11 cellular contexts compared by ENCODE assay signal in genomic region chr18:8423051-8423558, GRCh38.
A peak's percentile ranks its signal among the peaks of the same experiment; 100 is the strongest.
DNase-seq lines count a peak whose midpoint lies in the region; ATAC-seq and TF ChIP-seq lines count a peak whose summit lies in the region.
"Had no signal": no experiment of that assay in that cellular context is flagged by ENCODE, and none has a peak within 500 bp of the region (broad histone marks: within the 10 kb centered on the region; RNA-seq: fewer than 3 reads in every experiment).

No MANE protein-coding gene starts in this region.

- H4K5ac ChIP-seq in IMR-90 (ENCODE audit: low read depth, low read length): peak overlapping the region; percentile 70
- no peak overlapping the region for H4K5ac ChIP-seq in mesendoderm (ENCODE audit: low read length)

- dilution Hi-C loops in IMR-90 (cut with HindIII; ENCODE audit: low sequenced_read_pairs, unreplicated experiment): no loop called here

- no peaks in the 10 kb centered on the region for H3K27me3 ChIP-seq in IMR-90 (ENCODE audit: control insufficient read depth, insufficient read depth, low read length)
- no peaks in the 10 kb centered on the region for H3K27me3 ChIP-seq in mesendoderm (ENCODE audit: insufficient read depth, low read length, poor library complexity)

- WGBS in IMR-90 (ENCODE audit: extremely low coverage in 2 of 2, insufficient read length in 1 of 2), 2 experiments: 33% methylated on average over 2 of the region's 11 CpGs; no CpG with 5 or more reads in 1 of the 2 experiments
- no CpG with 5 or more reads among the region's 11 CpGs for WGBS in mesendoderm (ENCODE audit: extremely low coverage, insufficient coverage, low lambda C conversion rate)

- H3K4ac ChIP-seq in IMR-90 (ENCODE audit: low read depth, low read length): peak overlapping the region; percentile 52
- no peak overlapping the region for H3K4ac ChIP-seq in mesendoderm (ENCODE audit: low read depth, low read length)

- no TSS peak for BruUV-seq in IMR-90 (replicated peaks; lab: Mats Ljungman, UMichigan)

- H3K23ac ChIP-seq in IMR-90 (ENCODE audit: low read depth, low read length) (peak overlapping the region; percentile 82; the same call in 1 of the 2 replicates), mesendoderm (ENCODE audit: low read length) (no peak overlapping the region)

- no peaks in the 10 kb centered on the region for H3K9me3 ChIP-seq in IMR-90 (ENCODE audit: control insufficient read depth, insufficient read depth, low read length)

- H3K36me3 ChIP-seq in IMR-90 (ENCODE audit: control insufficient read depth, insufficient read depth, low read length) (no peaks in the 10 kb centered on the region), mesendoderm (ENCODE audit: control insufficient read depth, insufficient read depth, low read length) (no peaks in the 10 kb centered on the region)

- peak overlapping the region; percentile 79 for H2BK120ac ChIP-seq in IMR-90 (ENCODE audit: low read depth, low read length)
- no peak overlapping the region for H2BK120ac ChIP-seq in mesendoderm (ENCODE audit: low read depth, low read length)

- H2BK15ac ChIP-seq in IMR-90 (ENCODE audit: low read depth, low read length) (no peak overlapping the region; the same call in 2 of the 3 replicates), mesendoderm (replicated peaks; ENCODE audit: low read depth) (no peak overlapping the region)

- H4K8ac ChIP-seq in IMR-90 (ENCODE audit: low read depth in 2 of 2, low read length in 2 of 2) (peak overlapping the region in 1 of 2 experiments; percentile 82; a peak in 2 of 4 replicates), mesendoderm (ENCODE audit: low read depth, low read length) (no peak overlapping the region)

- H4K91ac ChIP-seq in IMR-90 (ENCODE audit: insufficient read depth, low read depth, low read length): no peak overlapping the region

- H3K79me1 ChIP-seq in IMR-90 (ENCODE audit: low read depth in 1 of 2, low read length in 2 of 2) (no peaks in the 10 kb centered on the region), mesendoderm (ENCODE audit: low read length) (no peaks in the 10 kb centered on the region)

- in situ Hi-C loops in IMR-90 (cut with MboI; ENCODE audit: low sequenced_read_pairs): no loop called here

- H3K14ac ChIP-seq in IMR-90 (replicated peaks; ENCODE audit: low read depth, low read length): peak overlapping the region; percentile 78; the same call in 1 of the 2 replicates

- no peak overlapping the region; the same call in 1 of the 2 replicates for H3K18ac ChIP-seq in IMR-90 (ENCODE audit: low read depth, low read length)
- no peak overlapping the region for H3K18ac ChIP-seq in mesendoderm (ENCODE audit: low read length)

- CTCF ChIA-PET in IMR-90 (lab: Yijun Ruan, JAX): no interaction called here

- intact Hi-C loops in IMR-90 (cut with micrococcal nuclease): no loop called here

- H3K79me2 ChIP-seq in mesendoderm (ENCODE audit: control insufficient read depth, insufficient read depth, low read length): no peaks in the 10 kb centered on the region

- POLR2A ChIA-PET in IMR-90 (lab: Charles Lee; ENCODE audit: unreplicated experiment): no interaction called here

- H3K27ac ChIP-seq in IMR-90 (ENCODE audit: insufficient read depth, low read length) (peak overlapping the region; percentile 44; the same call in 1 of the 2 replicates), mesendoderm (ENCODE audit: low read depth, low read length) (no peak overlapping the region)

- no peak for TF ChIP-seq RAD21 in IMR-90 (IDR thresholded peaks at IDR 0.05; ENCODE audit: low read length)

- peak overlapping the region; percentile 83 for H2AFZ ChIP-seq in IMR-90 (replicated peaks; ENCODE audit: low read length, poor library complexity)

- TF ChIP-seq CTCF in AG09309 (IDR thresholded peaks at IDR 0.05; ENCODE audit: control insufficient read depth, insufficient read depth, low read depth, low read length, missing control alignments) (no peak), IMR-90 (conservative IDR thresholded peaks at IDR 0.05; ENCODE audit: low read depth, low read length) (no peak)

- no peaks in the 10 kb centered on the region for H4K20me1 ChIP-seq in IMR-90 (ENCODE audit: insufficient read depth, low read length)

- H2AK5ac ChIP-seq in IMR-90 (ENCODE audit: low read depth, low read length) (peak overlapping the region; percentile 33; the same call in 1 of the 2 replicates), mesendoderm (ENCODE audit: low read length) (no peak overlapping the region)

- H3K9ac ChIP-seq in IMR-90 (ENCODE audit: low read depth, low read length) (no peak overlapping the region), mesendoderm (ENCODE audit: low read length) (no peak overlapping the region)

- H3K56ac ChIP-seq in IMR-90 (ENCODE audit: extremely low read depth, insufficient read depth, low read length): no peak overlapping the region
- H3K56ac ChIP-seq in mesendoderm (ENCODE audit: low read length): no peak overlapping the region

- no peak for TF ChIP-seq POLR2A in IMR-90 (IDR thresholded peaks at IDR 0.05; ENCODE audit: low read depth, low read length)

- peaks cover 5% of the 10 kb centered on the region for H3K4me1 ChIP-seq in IMR-90 (ENCODE audit: control insufficient read depth, insufficient read depth, low read length)
- peaks cover 10% of the 10 kb centered on the region for H3K4me1 ChIP-seq in mesendoderm (ENCODE audit: control insufficient read depth, low read depth, low read length)

- ATAC-seq in IMR-90 (ENCODE audit: low read depth) (peak; percentile 81), GM21423 (IDR thresholded peaks at IDR 0.05; ENCODE audit: unreplicated experiment) (no peak)

- peak overlapping the region; percentile 15 for H2AK9ac ChIP-seq in IMR-90 (replicated peaks; ENCODE audit: low read depth, low read length, poor library complexity)

- peak overlapping the region; percentile 26; the same call in 1 of the 2 replicates for H2BK20ac ChIP-seq in IMR-90 (ENCODE audit: low read depth, low read length)

- H3K4me3 ChIP-seq in AG09309 (ENCODE audit: control insufficient read depth, low read depth, low read length) (no peak overlapping the region), IMR-90 (ENCODE audit: insufficient read depth, low read depth, low read length) (no peak overlapping the region), mesendoderm (ENCODE audit: low read length) (no peak overlapping the region)

- H3K9me1 ChIP-seq in IMR-90 (ENCODE audit: insufficient read depth, low read length): no peaks in the 10 kb centered on the region; the same call in 1 of the 2 replicates

- H3K4me2 ChIP-seq in IMR-90 (ENCODE audit: low read depth, low read length): no peak overlapping the region
- no peak overlapping the region for H3K4me2 ChIP-seq in mesendoderm (ENCODE audit: low read length)

- DNase-seq in AG09309 (ENCODE audit: low read depth): peak; percentile 13
- peak; percentile 65 for DNase-seq in IMR-90
- DNase-seq in dedifferentiated amniotic fluid mesenchymal stem cell (ENCODE audit: extremely low spot score): peak; percentile 43
- DNase-seq in mesendoderm: peak; percentile 31
- no peak for DNase-seq in activated effector memory CD4-positive, alpha-beta T cell treated with Interleukin-2 at 50 U/mL for 16 hours
- DNase-seq in HT-29 (ENCODE audit: low spot score): no peak
- no peak for DNase-seq in stimulated activated CD4-positive, alpha-beta T cell treated with anti-CD3 and anti-CD28 coated beads, Interleukin-12 subunit alpha, Interleukin-12 subunit beta, amount 100 ng/mL, for 4 hours
- DNase-seq: activated gamma-delta T cell, cortex of kidney, SHP77 treated with DMSO at 0.1 percent for 48 hours had no signal

- H2BK5ac ChIP-seq in IMR-90 (ENCODE audit: low read depth, low read length, poor library complexity, severe bottlenecking): peak overlapping the region; percentile 18
- no peak overlapping the region for H2BK5ac ChIP-seq in mesendoderm (ENCODE audit: low read length)

TF ChIP-seq in IMR-90, 13 proteins besides CTCF, POLR2A, EP300 and RAD21:
- TF ChIP-seq MAZ (IDR thresholded peaks at IDR 0.05; ENCODE audit: borderline replicate concordance, low read depth, low read length): no peak
- TF ChIP-seq FOS (IDR thresholded peaks at IDR 0.05; ENCODE audit: low read depth, low read length): peak; percentile 41; the same call in 1 of the 2 replicates

Comparison
In these comparisons a context has a peak if more than half of its experiments do, and no peak if none do; other contexts are left out.
1. DNase-seq: peak in AG09309 (single experiment), IMR-90 (single experiment), dedifferentiated amniotic fluid mesenchymal stem cell (single experiment) and mesendoderm (single experiment); none in activated effector memory CD4-positive, alpha-beta T cell treated with Interleukin-2 at 50 U/mL for 16 hours (single experiment), HT-29 (single experiment) and stimulated activated CD4-positive, alpha-beta T cell treated with anti-CD3 and anti-CD28 coated beads, Interleukin-12 subunit alpha, Interleukin-12 subunit beta, amount 100 ng/mL, for 4 hours (single experiment).